9 cellular contexts compared by ENCODE assay signal in the genomic region with DNA sequence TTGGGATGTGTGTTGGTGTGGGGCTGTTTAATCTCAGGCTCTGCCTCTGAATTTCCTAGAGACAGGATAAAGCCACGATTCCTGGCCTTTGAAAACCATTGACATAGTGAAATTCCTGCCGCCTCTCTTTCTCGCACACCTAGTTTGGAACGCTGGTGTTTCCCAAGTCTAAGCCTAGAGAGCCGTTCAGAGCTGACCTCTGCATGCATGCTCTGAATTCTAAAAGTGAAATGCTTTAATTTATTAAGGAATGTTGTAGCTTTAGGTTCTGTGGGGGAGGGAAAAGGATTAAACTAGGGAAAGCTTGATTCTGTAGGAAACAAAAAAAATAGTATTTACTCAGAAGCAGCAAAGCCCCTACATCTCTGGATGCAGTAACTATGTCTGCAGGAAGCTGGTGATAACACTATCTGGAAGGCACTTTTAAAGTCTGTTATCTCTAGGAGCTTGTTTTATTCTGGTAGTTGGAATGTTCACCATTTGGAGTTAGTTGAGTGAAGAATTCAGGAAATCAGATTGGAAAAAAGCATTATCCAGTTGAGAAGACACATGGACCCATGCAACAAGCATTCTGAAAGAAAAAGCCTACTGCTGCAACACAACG. TPM values are rescaled to one million over a fixed set of nuclear protein-coding genes. Genes with fewer than 3 reads are reported as not detected.
DNase-seq lines count a peak whose midpoint lies in the region; ATAC-seq and TF ChIP-seq lines count a peak whose summit lies in the region.
"Had no signal": no experiment of that assay in that cellular context is flagged by ENCODE, and none has a peak within 500 bp of the region (broad histone marks: within the 10 kb centered on the region; RNA-seq: fewer than 3 reads in every experiment).

No MANE protein-coding gene starts in this region.

- intact Hi-C loops in activated CD8-positive, alpha-beta T cell treated with anti-CD3 and anti-CD28 coated beads for 36 hours (cut with micrococcal nuclease), result no loop called here

- no peaks in the 10 kb centered on the region; the same call in 1 of the 2 replicates for H3K27me3 Mint-ChIP-seq in HFFc6 (ENCODE audit: insufficient read depth)
- no peaks in the 10 kb centered on the region for H3K27me3 Mint-ChIP-seq in activated CD8-positive, alpha-beta T cell treated with anti-CD3 and anti-CD28 coated beads for 36 hours

- 5% methylated on average over 6 of the region's 6 CpGs for WGBS in smooth muscle cell (ENCODE audit: low lambda C conversion rate)

- no peaks in the 10 kb centered on the region for H3K36me3 ChIP-seq in smooth muscle cell (ENCODE audit: low read depth)

- no peak overlapping the region for H2AFZ ChIP-seq in smooth muscle cell (ENCODE audit: low read depth)

- no peaks in the 10 kb centered on the region for H3K27me3 ChIP-seq in smooth muscle cell (ENCODE audit: low read depth)

- DNase-seq in HFFc6, result no peak
- no peak for DNase-seq in activated CD8-positive, alpha-beta T cell treated with anti-CD3 and anti-CD28 coated beads for 36 hours
- DNase-seq in fibroblast of pulmonary artery (ENCODE audit: low read depth), result peak; percentile 47
- no peak for DNase-seq in smooth muscle cell (lab: John Stamatoyannopoulos, UW; ENCODE audit: unreplicated experiment)
- no peak for DNase-seq in GM20000 (ENCODE audit: low spot score)
- no peak for DNase-seq in UCSD-AML1 (lab: John Stamatoyannopoulos, UW; ENCODE audit: unreplicated experiment)
- DNase-seq: NCI-H1417 had no signal

- H3K9me3 ChIP-seq in smooth muscle cell (replicated peaks; ENCODE audit: low read depth), result no peaks in the 10 kb centered on the region

- CTCF ChIA-PET in activated CD8-positive, alpha-beta T cell treated with anti-CD3 and anti-CD28 coated beads for 36 hours (lab: Charles Lee), result interaction anchor here (0.9 kb wide), 2 partner anchors 23 to 25 kb away, joined by 3 to 4 read pairs; no protein-coding TSS in a partner anchor

- peaks cover 24% of the 10 kb centered on the region for H3K36me3 Mint-ChIP-seq in HFFc6 (ENCODE audit: low read depth)
- H3K36me3 Mint-ChIP-seq in activated CD8-positive, alpha-beta T cell treated with anti-CD3 and anti-CD28 coated beads for 36 hours (ENCODE audit: low read depth), result peaks cover 69% of the 10 kb centered on the region

- peaks cover 86% of the 10 kb centered on the region for H3K4me1 Mint-ChIP-seq in HFFc6 (ENCODE audit: low read depth)
- H3K4me1 Mint-ChIP-seq in activated CD8-positive, alpha-beta T cell treated with anti-CD3 and anti-CD28 coated beads for 36 hours (ENCODE audit: low read depth), result peaks cover 70% of the 10 kb centered on the region

- no peaks in the 10 kb centered on the region for H3K9me3 Mint-ChIP-seq in HFFc6
- no peaks in the 10 kb centered on the region for H3K9me3 Mint-ChIP-seq in activated CD8-positive, alpha-beta T cell treated with anti-CD3 and anti-CD28 coated beads for 36 hours

- peaks cover 31% of the 10 kb centered on the region for H3K4me1 ChIP-seq in smooth muscle cell (ENCODE audit: low read depth)

- peaks cover 48% of the 10 kb centered on the region for H3F3A ChIP-seq in smooth muscle cell (ENCODE audit: low read depth)

- peak overlapping the region; percentile 79 for H3K4me2 ChIP-seq in smooth muscle cell

- ATAC-seq in activated CD8-positive, alpha-beta T cell treated with anti-CD3 and anti-CD28 coated beads for 36 hours, result no peak
- ATAC-seq in HG03025 (IDR thresholded peaks at IDR 0.05; ENCODE audit: low FRiP score, unreplicated experiment) (no peak), GM21825 (IDR thresholded peaks at IDR 0.05; ENCODE audit: unreplicated experiment) (no peak)

- TF ChIP-seq CTCF in HFFc6 (IDR thresholded peaks at IDR 0.05), result no peak
- no peak for TF ChIP-seq CTCF in activated CD8-positive, alpha-beta T cell treated with anti-CD3 and anti-CD28 coated beads for 36 hours (IDR thresholded peaks at IDR 0.05)
- TF ChIP-seq CTCF in fibroblast of pulmonary artery (IDR thresholded peaks at IDR 0.05; ENCODE audit: low read length, missing control alignments), result no peak
- no peak for TF ChIP-seq CTCF in smooth muscle cell (IDR thresholded peaks at IDR 0.05; ENCODE audit: borderline replicate concordance, insufficient read depth, poor library complexity, severe bottlenecking)
- no peak for TF ChIP-seq CTCF in GM20000 (IDR thresholded peaks at IDR 0.05; ENCODE audit: extremely low read depth, missing control alignments)

- peak overlapping the region; percentile 99 for H3K27ac Mint-ChIP-seq in HFFc6
- peak overlapping the region; percentile 74 for H3K27ac Mint-ChIP-seq in activated CD8-positive, alpha-beta T cell treated with anti-CD3 and anti-CD28 coated beads for 36 hours

- no peaks in the 10 kb centered on the region for H4K20me1 ChIP-seq in smooth muscle cell (ENCODE audit: low read depth)

- H3K4me3 Mint-ChIP-seq in HFFc6, result peak overlapping the region; percentile 70
- peak overlapping the region; percentile 3 for H3K4me3 Mint-ChIP-seq in activated CD8-positive, alpha-beta T cell treated with anti-CD3 and anti-CD28 coated beads for 36 hours

- peak overlapping the region; percentile 48 for H3K9ac ChIP-seq in smooth muscle cell (ENCODE audit: low read depth)

- H3K79me2 ChIP-seq in smooth muscle cell (ENCODE audit: low read depth), result peaks cover 50% of the 10 kb centered on the region

- H3K27ac ChIP-seq in smooth muscle cell (ENCODE audit: low read depth), result peak overlapping the region; percentile 99

- POLR2A ChIA-PET in activated CD8-positive, alpha-beta T cell treated with anti-CD3 and anti-CD28 coated beads for 36 hours (lab: Charles Lee), result interaction anchor here (0.9 to 2.4 kb wide), 5 partner anchors 14 to 29 kb away, joined by 3 to 16 read pairs (median 4); no protein-coding TSS in a partner anchor

- peak overlapping the region; percentile 27 for H3K4me3 ChIP-seq in fibroblast of pulmonary artery (replicated peaks; ENCODE audit: low read depth, low read length)
- H3K4me3 ChIP-seq in smooth muscle cell, result no peak overlapping the region

RNA-seq across cellular contexts. Expression of gene PFKP, which starts 27.3 kb away (rescaled TPM):
- total RNA-seq in HFFc6 (2021; fragmentation: NEBNext Ultra II Directional; extraction: Animal tissue kit (Norgen Biotek cat#: 25700)), result 100 to 1,000 TPM; 131 to 173 (median 161) TPM
- 100 to 1,000 TPM; 217 to 219 TPM for total RNA-seq in activated CD8-positive, alpha-beta T cell treated with anti-CD3 and anti-CD28 coated beads for 36 hours
- 178 and 183 TPM in 2 replicates for total RNA-seq in smooth muscle cell
- 203 and 251 TPM in 2 replicates for polyA plus RNA-seq in smooth muscle cell
